ENCODE assay signal across 1 cellular context in genomic region chr7:26153823-26154783, GRCh38.
TF ChIP-seq lines count a peak whose summit lies in the region.

No MANE protein-coding gene starts in this region.

TF ChIP-seq in H1, 55 proteins besides CTCF, POLR2A, EP300 and RAD21:
- TF ChIP-seq SP1 (IDR thresholded peaks at IDR 0.05; ENCODE audit: low read depth, low read length) (peak; percentile 88), CEBPB (IDR thresholded peaks at IDR 0.05; ENCODE audit: low read depth, low read length) (no peak), CREB1 (IDR thresholded peaks at IDR 0.05) (no peak), TAF7 (optimal IDR thresholded peaks at IDR 0.05; ENCODE audit: borderline replicate concordance, low read depth, low read length) (no peak), SUZ12 (IDR thresholded peaks at IDR 0.05; ENCODE audit: low read length) (no peak), ASH2L (IDR thresholded peaks at IDR 0.05; ENCODE audit: low read length) (peak; percentile 81), SP4 (IDR thresholded peaks at IDR 0.05; ENCODE audit: low read length) (no peak; the same call in 1 of the 2 replicates), CBX5 (IDR thresholded peaks at IDR 0.05; ENCODE audit: low read depth, low read length) (no peak), EZH2 (IDR thresholded peaks at IDR 0.05; ENCODE audit: low read depth, low read length, severe bottlenecking) (no peak), TCF12 (IDR thresholded peaks at IDR 0.05; ENCODE audit: low read depth, low read length) (peak; percentile 18; the same call in 1 of the 2 replicates), RFX5 (IDR thresholded peaks at IDR 0.05; ENCODE audit: borderline replicate concordance, low read depth, low read length) (no peak), EGR1 (IDR thresholded peaks at IDR 0.05; ENCODE audit: borderline replicate concordance, low read depth, low read length) (peak; percentile 69), PHF8 (conservative IDR thresholded peaks at IDR 0.05; ENCODE audit: low read depth, low read length) (no peak), BACH1 (IDR thresholded peaks at IDR 0.05; ENCODE audit: low read length) (peak; percentile 50; the same call in 1 of the 2 replicates), HDAC6 (IDR thresholded peaks at IDR 0.05; ENCODE audit: low read depth, low read length) (no peak), TEAD4 (IDR thresholded peaks at IDR 0.05; ENCODE audit: low read depth, low read length) (no peak), KDM4A (IDR thresholded peaks at IDR 0.05; ENCODE audit: low read depth, low read length, severe bottlenecking) (no peak), MAFK (IDR thresholded peaks at IDR 0.05; ENCODE audit: low read depth, low read length) (no peak), JUN (IDR thresholded peaks at IDR 0.05; ENCODE audit: low read depth, low read length) (no peak), GABPA (IDR thresholded peaks at IDR 0.05; ENCODE audit: borderline replicate concordance, insufficient read depth, low read length) (no peak), SAP30 (IDR thresholded peaks at IDR 0.05; ENCODE audit: insufficient read depth, insufficient replicate concordance, low read length) (no peak), CHD7 (IDR thresholded peaks at IDR 0.05; ENCODE audit: insufficient replicate concordance, low read length) (peak; percentile 91), ATF2 (IDR thresholded peaks at IDR 0.05; ENCODE audit: low read length) (no peak; the same call in none of the 2 replicates), SIRT6 (IDR thresholded peaks at IDR 0.05; ENCODE audit: low read length) (no peak), KDM1A (IDR thresholded peaks at IDR 0.05; ENCODE audit: borderline replicate concordance, low read length) (peak; percentile 58; the same call in 1 of the 2 replicates), E2F6 (IDR thresholded peaks at IDR 0.05) (no peak), JUND (IDR thresholded peaks at IDR 0.05; ENCODE audit: low read length) (peak; percentile 63; the same call in 1 of the 2 replicates), TBP (IDR thresholded peaks at IDR 0.05; ENCODE audit: low read depth, low read length) (no peak; the same call in 1 of the 2 replicates), CHD2 (IDR thresholded peaks at IDR 0.05; ENCODE audit: low read length) (no peak), MAX (IDR thresholded peaks at IDR 0.05) (no peak), SRF (IDR thresholded peaks at IDR 0.05; ENCODE audit: low read depth, low read length) (no peak), ZNF274 (IDR thresholded peaks at IDR 0.05; ENCODE audit: borderline replicate concordance, extremely low read depth, low read length) (no peak), GTF2F1 (IDR thresholded peaks at IDR 0.05; ENCODE audit: borderline replicate concordance, low read depth, low read length) (no peak), USF2 (IDR thresholded peaks at IDR 0.05; ENCODE audit: low read length) (no peak), BRCA1 (IDR thresholded peaks at IDR 0.05; ENCODE audit: low read depth, low read length) (no peak), CHD1 (IDR thresholded peaks at IDR 0.05; ENCODE audit: low read depth, low read length) (no peak), NRF1 (IDR thresholded peaks at IDR 0.05; ENCODE audit: low read depth, low read length) (no peak), SP2 (IDR thresholded peaks at IDR 0.05; ENCODE audit: low read length) (no peak), KDM5A (IDR thresholded peaks at IDR 0.05; ENCODE audit: low read length) (no peak), FOSL1 (IDR thresholded peaks at IDR 0.05; ENCODE audit: insufficient read depth, low read depth, low read length) (no peak), NANOG (IDR thresholded peaks at IDR 0.05; ENCODE audit: insufficient read depth, low read depth, low read length, poor library complexity, severe bottlenecking) (peak; percentile 92), POLR2AphosphoS5 (IDR thresholded peaks at IDR 0.05; ENCODE audit: low read depth, low read length) (peak; percentile 31; the same call in 1 of the 2 replicates), CTBP2 (IDR thresholded peaks at IDR 0.05; ENCODE audit: borderline replicate concordance, insufficient read depth, insufficient read length, low read length) (peak; percentile 74), RXRA (IDR thresholded peaks at IDR 0.05; ENCODE audit: insufficient read depth, low read depth, low read length) (0 out of 2 replicates have a peak, but pooled peaks have one; percentile 28), ATF3 (IDR thresholded peaks at IDR 0.05; ENCODE audit: insufficient read depth, low read depth, low read length) (no peak), YY1 (IDR thresholded peaks at IDR 0.05; ENCODE audit: low read depth, low read length) (no peak), HDAC2 (IDR thresholded peaks at IDR 0.05; ENCODE audit: borderline replicate concordance in 1 of 2, low read depth in 2 of 2, low read length in 2 of 2) (0 out of 4 replicates have a peak, but pooled peaks have one; percentile 6 to 7), SIN3A (conservative IDR thresholded peaks at IDR 0.05 in 1 of 2, IDR thresholded peaks at IDR 0.05 in 1 of 2; ENCODE audit: low read depth in 1 of 2, low read length in 2 of 2) (0 out of 4 replicates have a peak, but pooled peaks have one; percentile 23 to 44), CBX8 (IDR thresholded peaks at IDR 0.05; ENCODE audit: borderline replicate concordance, low read depth, low read length) (no peak), BCL11A (IDR thresholded peaks at IDR 0.05; ENCODE audit: low read depth in 2 of 2, low read length in 2 of 2) (peak in 1 of 2 experiments; percentile 24), POU5F1 (IDR thresholded peaks at IDR 0.05; ENCODE audit: low read depth, low read length) (peak; percentile 85), RBBP5 (IDR thresholded peaks at IDR 0.05; ENCODE audit: borderline replicate concordance, low read depth, low read length) (0 out of 2 replicates have a peak, but pooled peaks have one; percentile 53), SIX5 (IDR thresholded peaks at IDR 0.05; ENCODE audit: low read depth, low read length) (no peak), TAF1 (IDR thresholded peaks at IDR 0.05; ENCODE audit: low read depth, low read length) (peak; percentile 64), RNF2 (IDR thresholded peaks at IDR 0.05; ENCODE audit: borderline replicate concordance, low read depth, low read length, missing control alignments, poor library complexity, severe bottlenecking) (no peak)
TF ChIP-seq in H1: peak in this region for 18.
